ENCODE assay signal across 1 cellular context in the genomic region with DNA sequence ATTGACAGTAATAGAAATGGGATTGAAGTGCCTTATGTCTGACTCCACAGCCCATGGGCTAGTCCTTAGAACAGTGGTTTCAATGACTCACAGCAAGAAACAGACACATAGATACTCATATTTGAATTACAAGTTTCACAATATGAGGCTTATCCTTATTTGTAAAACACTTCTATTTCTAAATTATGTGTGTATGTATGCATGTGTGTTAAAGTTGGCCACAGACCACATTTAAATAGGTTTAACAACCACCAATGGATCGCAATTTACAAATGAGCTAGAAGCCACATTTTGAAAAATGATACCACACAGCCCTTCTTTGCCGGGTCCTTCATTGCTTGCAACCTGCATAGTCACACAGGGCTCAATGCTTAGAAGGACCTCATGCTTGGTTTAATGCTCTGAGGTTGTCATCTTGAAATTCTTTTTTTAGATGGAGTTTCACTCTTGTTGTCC.
TF ChIP-seq lines count a peak whose summit lies in the region.

No MANE protein-coding gene starts in this region.

TF ChIP-seq in SK-N-SH treated with all-trans-retinoic acid at 6 μM for 48 hours, 23 proteins besides CTCF, POLR2A, EP300 and RAD21 (continued from another document):
- TF ChIP-seq, protein P1, sequence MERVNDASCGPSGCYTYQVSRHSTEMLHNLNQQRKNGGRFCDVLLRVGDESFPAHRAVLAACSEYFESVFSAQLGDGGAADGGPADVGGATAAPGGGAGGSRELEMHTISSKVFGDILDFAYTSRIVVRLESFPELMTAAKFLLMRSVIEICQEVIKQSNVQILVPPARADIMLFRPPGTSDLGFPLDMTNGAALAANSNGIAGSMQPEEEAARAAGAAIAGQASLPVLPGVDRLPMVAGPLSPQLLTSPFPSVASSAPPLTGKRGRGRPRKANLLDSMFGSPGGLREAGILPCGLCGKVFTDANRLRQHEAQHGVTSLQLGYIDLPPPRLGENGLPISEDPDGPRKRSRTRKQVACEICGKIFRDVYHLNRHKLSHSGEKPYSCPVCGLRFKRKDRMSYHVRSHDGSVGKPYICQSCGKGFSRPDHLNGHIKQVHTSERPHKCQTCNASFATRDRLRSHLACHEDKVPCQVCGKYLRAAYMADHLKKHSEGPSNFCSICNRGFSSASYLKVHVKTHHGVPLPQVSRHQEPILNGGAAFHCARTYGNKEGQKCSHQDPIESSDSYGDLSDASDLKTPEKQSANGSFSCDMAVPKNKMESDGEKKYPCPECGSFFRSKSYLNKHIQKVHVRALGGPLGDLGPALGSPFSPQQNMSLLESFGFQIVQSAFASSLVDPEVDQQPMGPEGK (CRISPR knock-in tag; IDR thresholded peaks at IDR 0.05; ENCODE audit: borderline replicate concordance): no peak
- no peak for TF ChIP-seq ESRRG (CRISPR knock-in tag; IDR thresholded peaks at IDR 0.05)
- no peak for TF ChIP-seq ZFP3 (CRISPR knock-in tag; IDR thresholded peaks at IDR 0.05)
- no peak for TF ChIP-seq CSDC2 (CRISPR knock-in tag; IDR thresholded peaks at IDR 0.05)
